Comparison of ENCODE assay signal across 21 cellular contexts in genomic region chr10:64170791-64171190, GRCh38.
DNase-seq lines count a peak whose midpoint lies in the region; ATAC-seq, FAIRE-seq and TF ChIP-seq lines count a peak whose summit lies in the region.
"Had no signal": no experiment of that assay in that cellular context is flagged by ENCODE, and none has a peak within 500 bp of the region (broad histone marks: within the 10 kb centered on the region; RNA-seq: fewer than 3 reads in every experiment).

No MANE protein-coding gene starts in this region.

- peak overlapping the region; percentile 72 for H2AK5ac ChIP-seq in trophoblast cell (ENCODE audit: low read length)

- H3K79me1 ChIP-seq in trophoblast cell (ENCODE audit: low read length): peaks cover 2% of the 10 kb centered on the region

- DNase-seq in Right ventricle myocardium superior: peak; percentile 25
- DNase-seq in cardiac septum (ENCODE audit: low spot score): no peak
- peak; percentile 67 for DNase-seq in kidney
- DNase-seq in trophoblast cell: no peak
- peak; percentile 56 for DNase-seq in spleen
- DNase-seq in NCI-H128 (lab: John Stamatoyannopoulos, UW; ENCODE audit: unreplicated experiment): no peak
- DNase-seq in mesenteric fat pad (ENCODE audit: low spot score): no peak
- DNase-seq in tibial artery: no peak
- DNase-seq: Calu3; CD4-positive, alpha-beta T cell; CD8-positive, alpha-beta memory T cell; DMS53; DMS79 treated with DMSO at 0.1 percent for 48 hours; GF-D8; H9 had no signal

- H2BK5ac ChIP-seq in trophoblast cell (ENCODE audit: low read depth, low read length, poor library complexity): no peak overlapping the region

- no peak for TF ChIP-seq POLR2A in spleen (IDR thresholded peaks at IDR 0.05)

- H3K9me3 ChIP-seq in kidney (ENCODE audit: control insufficient read depth in 1 of 2, low read length in 2 of 2): no peaks in the 10 kb centered on the region
- H3K9me3 ChIP-seq in trophoblast cell (ENCODE audit: insufficient read depth, low read depth, low read length): no peaks in the 10 kb centered on the region
- H3K9me3 ChIP-seq in spleen: peaks cover 0 to 14% (median 8%) of the 10 kb centered on the region in 8 donors
- H3K9me3 ChIP-seq in tibial artery: peaks cover 0 to 3% (median 0%) of the 10 kb centered on the region in 3 donors

- no peak for ATAC-seq in Right ventricle myocardium superior (ENCODE audit: poor library complexity)
- ATAC-seq: GM23338, HCT116 had no signal

- H3K27ac ChIP-seq in kidney (ENCODE audit: low read depth in 2 of 2, low read length in 2 of 2) (no peak overlapping the region), trophoblast cell (ENCODE audit: low read depth, low read length) (no peak overlapping the region), spleen (no peak overlapping the region), tibial artery (no peak overlapping the region)
- H3K27ac ChIP-seq: 22Rv1, BLaER1 had no signal

- no peak overlapping the region for H2AFZ ChIP-seq in trophoblast cell (ENCODE audit: insufficient read depth, low read length, poor library complexity)

- no peak overlapping the region for H4K12ac ChIP-seq in trophoblast cell (ENCODE audit: low read depth, low read length)

- no peaks in the 10 kb centered on the region for H3K79me2 ChIP-seq in trophoblast cell (ENCODE audit: control insufficient read depth, insufficient read depth, low read length, poor library complexity)

- H3K18ac ChIP-seq in trophoblast cell (ENCODE audit: low read length): peak overlapping the region; percentile 33

- H2BK120ac ChIP-seq in trophoblast cell (ENCODE audit: insufficient read depth, low read length, poor library complexity): peak overlapping the region; percentile 36

- H3K27me3 ChIP-seq in trophoblast cell (ENCODE audit: insufficient read depth, low read length) (no peaks in the 10 kb centered on the region), spleen (replicated peaks in 1 of 7) (no peaks in the 10 kb centered on the region), tibial artery (no peaks in the 10 kb centered on the region)
- H3K27me3 ChIP-seq: BLaER1 had no signal

- no peak overlapping the region for H3K23ac ChIP-seq in trophoblast cell (ENCODE audit: low read length)

- H3K36me3 ChIP-seq in kidney (ENCODE audit: control insufficient read depth in 1 of 2, insufficient read depth in 2 of 2, low read length in 2 of 2) (no peaks in the 10 kb centered on the region), trophoblast cell (ENCODE audit: control insufficient read depth in 1 of 2, insufficient read depth in 2 of 2, low read length in 2 of 2) (peaks cover 0 to 3% of the 10 kb centered on the region in 2 experiments), spleen (no peaks in the 10 kb centered on the region), tibial artery (no peaks in the 10 kb centered on the region)
- H3K36me3 ChIP-seq: BLaER1 had no signal

- FAIRE-seq in kidney (lab: Jason Lieb, UNC): no peak
- FAIRE-seq: GM12891, GM18507 had no signal

- H2BK12ac ChIP-seq in trophoblast cell (ENCODE audit: low read length): peak overlapping the region; percentile 63

- H3K14ac ChIP-seq in trophoblast cell (ENCODE audit: low read length): peak overlapping the region; percentile 84

- H3K9ac ChIP-seq in kidney (ENCODE audit: low read length in 2 of 2) (no peak overlapping the region), trophoblast cell (ENCODE audit: low read length) (no peak overlapping the region)
- H3K9ac ChIP-seq: BLaER1 had no signal

- TF ChIP-seq CTCF in kidney (IDR thresholded peaks at IDR 0.05; ENCODE audit: borderline replicate concordance, extremely low read depth, insufficient read depth): no peak
- no peak for TF ChIP-seq CTCF in spleen (IDR thresholded peaks at IDR 0.05 in 8 of 11, conservative IDR thresholded peaks at IDR 0.05 in 3 of 11)
- no peak for TF ChIP-seq CTCF in tibial artery (IDR thresholded peaks at IDR 0.05)

- H4K91ac ChIP-seq in trophoblast cell (ENCODE audit: low read depth, low read length): peak overlapping the region; percentile 61

- intact Hi-C loops in Right ventricle myocardium superior (cut with DNase I): no loop called here
- intact Hi-C loops in cardiac septum (cut with DNase I): no loop called here
- intact Hi-C loops in kidney (cut with DNase I): no loop called here
- intact Hi-C loops in spleen (cut with DNase I; ENCODE audit: low total_unique reads): no loop called here
- intact Hi-C loops in tibial artery (cut with DNase I; ENCODE audit: low total_unique reads): no loop called here

- no peak overlapping the region for H4K8ac ChIP-seq in trophoblast cell (ENCODE audit: low read depth, low read length)

- no peak overlapping the region for H3K4me3 ChIP-seq in kidney (ENCODE audit: low read length in 2 of 2)
- H3K4me3 ChIP-seq in trophoblast cell (ENCODE audit: low read depth, low read length): no peak overlapping the region
- no peak overlapping the region for H3K4me3 ChIP-seq in spleen
- H3K4me3 ChIP-seq in tibial artery: no peak overlapping the region
- H3K4me3 ChIP-seq: BLaER1, GM23338 had no signal

- H3K4ac ChIP-seq in trophoblast cell (ENCODE audit: low read depth, low read length): peak overlapping the region; percentile 12

- no CpG with 5 or more reads among the region's 35 CpGs for WGBS in trophoblast cell (ENCODE audit: extremely low coverage, insufficient coverage, insufficient read length)
- 93 to 99% (median 95%) methylated on average over 35 of the region's 35 CpGs for WGBS in spleen, 5 donors

- no peaks in the 10 kb centered on the region for H3K4me1 ChIP-seq in kidney (ENCODE audit: control insufficient read depth in 1 of 2, insufficient read depth in 1 of 2, low read depth in 1 of 2, low read length in 2 of 2)
- H3K4me1 ChIP-seq in trophoblast cell (ENCODE audit: control insufficient read depth in 1 of 2, insufficient read depth in 2 of 2, low read length in 2 of 2): peaks cover 0 to 4% of the 10 kb centered on the region in 2 experiments
- no peaks in the 10 kb centered on the region for H3K4me1 ChIP-seq in spleen
- H3K4me1 ChIP-seq in tibial artery: no peaks in the 10 kb centered on the region
- H3K4me1 ChIP-seq: BLaER1 had no signal

- H3K4me2 ChIP-seq in trophoblast cell (ENCODE audit: low read length): no peak overlapping the region
- H3K4me2 ChIP-seq: BLaER1, GM23338 had no signal

Comparison
In these comparisons a context has a peak if more than half of its experiments do, and no peak if none do; other contexts are left out.
1. DNase-seq: peak in Right ventricle myocardium superior (single experiment), kidney (single experiment) and spleen (single experiment); none in cardiac septum (single experiment), trophoblast cell (0 of 2), NCI-H128 (single experiment), mesenteric fat pad (single experiment) and tibial artery (0 of 2).